In genomic region chrX:145821898-145822567, GRCh38 we compare ENCODE assay signal across 36 cellular contexts. TPM values are rescaled to one million over a fixed set of nuclear protein-coding genes. Genes with fewer than 3 reads are reported as not detected.
A peak's percentile ranks its signal among the peaks of the same experiment; 100 is the strongest.
DNase-seq lines count a peak whose midpoint lies in the region; ATAC-seq and TF ChIP-seq lines count a peak whose summit lies in the region.
"Had no signal": no experiment of that assay in that cellular context is flagged by ENCODE, and none has a peak within 500 bp of the region (broad histone marks: within the 10 kb centered on the region; RNA-seq: fewer than 3 reads in every experiment).

No MANE protein-coding gene starts in this region.

- no peak overlapping the region for H2BK120ac ChIP-seq in H9 (ENCODE audit: low read depth, low read length, poor library complexity, severe bottlenecking)

- H4K8ac ChIP-seq in H9 (replicated peaks; ENCODE audit: insufficient read length, low read depth, low read length): no peak overlapping the region

- H3K36me3 Mint-ChIP-seq in H9 (ENCODE audit: insufficient read depth in 1 of 3, low read depth in 3 of 3): peaks cover 4 to 6% (median 4%) of the 10 kb centered on the region in 3 experiments; a peak in 5 of 7 replicates
- no peaks in the 10 kb centered on the region for H3K36me3 Mint-ChIP-seq in mesothelial cell of epicardium
- H3K36me3 Mint-ChIP-seq: CD8-positive, alpha-beta T cell had no signal

- H3K79me2 ChIP-seq in H9 (ENCODE audit: insufficient read depth, low read length) (no peaks in the 10 kb centered on the region), smooth muscle cell (ENCODE audit: low read depth) (no peaks in the 10 kb centered on the region)

- no peak overlapping the region for H2BK20ac ChIP-seq in H9 (ENCODE audit: low read depth, low read length, poor library complexity, severe bottlenecking)

- H3K4me1 Mint-ChIP-seq in H9: peaks cover 11 to 20% of the 10 kb centered on the region in 2 experiments
- H3K4me1 Mint-ChIP-seq in mesothelial cell of epicardium: peaks cover 13% of the 10 kb centered on the region
- H3K4me1 Mint-ChIP-seq: activated CD8-positive, alpha-beta memory T cell treated with anti-CD3 and anti-CD28 coated beads, Interleukin-2, amount 10 ng/mL, durations not matched to agents 7 days and 5 days; activated naive CD8-positive, alpha-beta T cell treated with anti-CD3 and anti-CD28 coated beads for 36 hours had no signal

- DNase-seq in H9: no peak
- DNase-seq in dorsolateral prefrontal cortex: no peak
- DNase-seq in mesothelial cell of epicardium (ENCODE audit: low spot score in 2 of 2, unreplicated experiment in 2 of 2): no peak
- no peak for DNase-seq in smooth muscle cell (lab: John Stamatoyannopoulos, UW; ENCODE audit: unreplicated experiment)
- DNase-seq: ACHN; activated CD4-positive, alpha-beta T cell treated with anti-CD3 and anti-CD28 coated beads, Interleukin-2, amount 50 U/mL, for 1 hour; activated CD4-positive, CD25-positive, alpha-beta regulatory T cell; activated CD8-positive, alpha-beta memory T cell treated with anti-CD3 and anti-CD28 coated beads, Interleukin-2, amount 10 ng/mL, durations not matched to agents 7 days and 5 days; activated gamma-delta T cell; activated naive CD8-positive, alpha-beta T cell treated with anti-CD3 and anti-CD28 coated beads for 36 hours; activated T-cell treated with anti-CD3 and anti-CD28 coated beads, Interleukin-2, amount 50 U/mL, for 4 hours; BE2C; CD8-positive, alpha-beta T cell; central memory CD4-positive, alpha-beta T cell; esophagus squamous epithelium; foreskin keratinocyte; heart right ventricle; left colon; mammary epithelial cell; MM.1S; NCI-H2029; NCI-H226; NCI-H526 treated with DMSO at 0.1 percent for 48 hours; SK-N-SH; stomach had no signal

- H3K9me3 Mint-ChIP-seq in H9: peaks cover 64 to 72% of the 10 kb centered on the region in 2 experiments
- peaks cover 7% of the 10 kb centered on the region for H3K9me3 Mint-ChIP-seq in mesothelial cell of epicardium
- H3K9me3 Mint-ChIP-seq: activated naive CD8-positive, alpha-beta T cell treated with anti-CD3 and anti-CD28 coated beads for 36 hours; activated T-cell treated with anti-CD3 and anti-CD28 coated beads, Interleukin-2, amount 50 U/mL, for 4 hours; dendritic cell treated with granulocyte-macrophage colony-stimulating factor and Interleukin-4, amounts not matched to agents 40 ng/mL and 50 ng/mL, for 4 days had no signal

- intact Hi-C loops in dorsolateral prefrontal cortex (cut with DNase I): loop anchor here (5.0 to 10.0 kb wide), 3 partner anchors 85 to 147 kb away; no protein-coding TSS in a partner anchor

- H3K9me3 ChIP-seq in H9 (ENCODE audit: control insufficient read depth, low read depth, low read length) (peaks cover 22% of the 10 kb centered on the region), smooth muscle cell (replicated peaks; ENCODE audit: low read depth) (no peaks in the 10 kb centered on the region)
- H3K9me3 ChIP-seq: BE2C, esophagus squamous epithelium, right lobe of liver, SK-N-SH, upper lobe of left lung had no signal

- H3K4me3 Mint-ChIP-seq in H9: peak overlapping the region; percentile 61 to 86
- H3K4me3 Mint-ChIP-seq in mesothelial cell of epicardium: peak overlapping the region; percentile 66
- H3K4me3 Mint-ChIP-seq: activated CD8-positive, alpha-beta memory T cell treated with anti-CD3 and anti-CD28 coated beads, Interleukin-2, amount 10 ng/mL, durations not matched to agents 7 days and 5 days; activated naive CD8-positive, alpha-beta T cell treated with anti-CD3 and anti-CD28 coated beads for 36 hours; activated T-cell treated with anti-CD3 and anti-CD28 coated beads, Interleukin-2, amount 50 U/mL, for 4 hours; CD8-positive, alpha-beta T cell; dendritic cell treated with granulocyte-macrophage colony-stimulating factor and Interleukin-4, amounts not matched to agents 40 ng/mL and 50 ng/mL, for 4 days had no signal

- no peaks in the 10 kb centered on the region for H3F3A ChIP-seq in smooth muscle cell (ENCODE audit: low read depth)

- no peaks in the 10 kb centered on the region for H3K79me1 ChIP-seq in H9 (ENCODE audit: insufficient read depth, low read depth, low read length, poor library complexity, severe bottlenecking)

- H4K91ac ChIP-seq in H9 (ENCODE audit: insufficient read length, low read depth, low read length): no peak overlapping the region

- H3K4me3 ChIP-seq in dorsolateral prefrontal cortex (peak overlapping the region; percentile 19 to 72 (median 55)), smooth muscle cell (peak overlapping the region; percentile 24)
- H3K4me3 ChIP-seq: esophagus squamous epithelium, heart right ventricle, right lobe of liver, stomach, upper lobe of left lung had no signal

- H4K20me1 ChIP-seq in H9 (ENCODE audit: control insufficient read depth, insufficient read depth, insufficient read length) (no peaks in the 10 kb centered on the region), smooth muscle cell (ENCODE audit: low read depth) (no peaks in the 10 kb centered on the region)

- no peak overlapping the region for H4K5ac ChIP-seq in H9 (ENCODE audit: insufficient read length, low read depth, low read length)

- no peak overlapping the region for H3K4ac ChIP-seq in H9 (ENCODE audit: low read depth, low read length)

- H2AFZ ChIP-seq in H9 (ENCODE audit: low read length) (no peak overlapping the region), smooth muscle cell (ENCODE audit: low read depth) (no peak overlapping the region)

- no peak overlapping the region for H3K14ac ChIP-seq in H9 (ENCODE audit: insufficient read depth, low read length)

- WGBS in H9 (ENCODE audit: extremely low coverage, insufficient read length, low lambda C conversion rate): no CpG with 5 or more reads among the region's 33 CpGs
- WGBS in smooth muscle cell (ENCODE audit: low lambda C conversion rate): 55% methylated on average over 33 of the region's 33 CpGs

- no peaks in the 10 kb centered on the region for H3K36me3 ChIP-seq in smooth muscle cell (ENCODE audit: low read depth)
- H3K36me3 ChIP-seq: BE2C, esophagus squamous epithelium, heart right ventricle, right lobe of liver, stomach, upper lobe of left lung had no signal

- H3K4me2 ChIP-seq in H9 (ENCODE audit: insufficient read depth, insufficient read length, low read length): peak overlapping the region; percentile 58
- peak overlapping the region; percentile 71 for H3K4me2 ChIP-seq in smooth muscle cell
- H3K4me2 ChIP-seq: KMS-11, SK-N-SH had no signal

- H3K27me3 ChIP-seq in H9 (ENCODE audit: insufficient read depth, low read length) (peaks cover 48% of the 10 kb centered on the region), dorsolateral prefrontal cortex (peaks cover 0 to 76% (median 18%) of the 10 kb centered on the region in 45 donors), smooth muscle cell (ENCODE audit: low read depth) (peaks cover 61% of the 10 kb centered on the region)
- H3K27me3 ChIP-seq: BE2C had no signal

- H3K27me3 Mint-ChIP-seq in H9 (ENCODE audit: low read depth) (peaks cover 79% of the 10 kb centered on the region), mesothelial cell of epicardium (ENCODE audit: low read depth) (peaks cover 85% of the 10 kb centered on the region)

- no peak overlapping the region for H2BK15ac ChIP-seq in H9 (ENCODE audit: low read depth, low read length)

- H3K9ac ChIP-seq in H9 (ENCODE audit: extremely low read depth, insufficient read length, low read length): no peak overlapping the region
- no peak overlapping the region for H3K9ac ChIP-seq in smooth muscle cell (ENCODE audit: low read depth)
- H3K9ac ChIP-seq: KMS-11, SK-N-SH had no signal

- peaks cover 13% of the 10 kb centered on the region for H3K23me2 ChIP-seq in H9 (ENCODE audit: insufficient read length, low read depth, low read length, poor library complexity, severe bottlenecking)

- no peak overlapping the region for H2BK12ac ChIP-seq in H9 (ENCODE audit: insufficient read length, low read depth, low read length)

- H3K27ac Mint-ChIP-seq in H9 (no peak overlapping the region), mesothelial cell of epicardium (no peak overlapping the region)
- H3K27ac Mint-ChIP-seq: activated CD8-positive, alpha-beta memory T cell treated with anti-CD3 and anti-CD28 coated beads, Interleukin-2, amount 10 ng/mL, durations not matched to agents 7 days and 5 days; activated naive CD8-positive, alpha-beta T cell treated with anti-CD3 and anti-CD28 coated beads for 36 hours; CD8-positive, alpha-beta T cell; dendritic cell treated with granulocyte-macrophage colony-stimulating factor and Interleukin-4, amounts not matched to agents 40 ng/mL and 50 ng/mL, for 4 days had no signal

- no peak overlapping the region for H2AK5ac ChIP-seq in H9 (ENCODE audit: insufficient read length, low read length)

- TF ChIP-seq CTCF in H9 (conservative IDR thresholded peaks at IDR 0.05) (no peak), dorsolateral prefrontal cortex (IDR thresholded peaks at IDR 0.05 in 54 of 56, conservative IDR thresholded peaks at IDR 0.05 in 2 of 56; ENCODE audit: low read depth in 1 of 56, partially characterized antibody in 56 of 56) (no peak), mesothelial cell of epicardium (IDR thresholded peaks at IDR 0.05; ENCODE audit: unreplicated experiment) (no peak), smooth muscle cell (IDR thresholded peaks at IDR 0.05; ENCODE audit: borderline replicate concordance, insufficient read depth, poor library complexity, severe bottlenecking) (no peak)

- no peak overlapping the region for H3T11ph ChIP-seq in H9 (ENCODE audit: low read length)

- H3K18ac ChIP-seq in H9 (ENCODE audit: insufficient read length, low read depth, low read length): no peak overlapping the region

- H3K4me1 ChIP-seq in H9 (ENCODE audit: insufficient read depth, low read length): no peaks in the 10 kb centered on the region
- no peaks in the 10 kb centered on the region for H3K4me1 ChIP-seq in smooth muscle cell (ENCODE audit: low read depth)
- H3K4me1 ChIP-seq: BE2C, foreskin keratinocyte, heart right ventricle, right lobe of liver had no signal

- H3K27ac ChIP-seq in H9 (ENCODE audit: insufficient read length, low read depth, low read length) (no peak overlapping the region), dorsolateral prefrontal cortex (peak overlapping the region in 56 of 59 donors; percentile 26 to 90 (median 81)), smooth muscle cell (ENCODE audit: low read depth) (no peak overlapping the region)
- H3K27ac ChIP-seq: esophagus squamous epithelium, foreskin keratinocyte, heart right ventricle, KMS-11, right lobe of liver, stomach, upper lobe of left lung had no signal

- H2BK5ac ChIP-seq in H9 (ENCODE audit: insufficient read length, low read length): no peak overlapping the region

- no peak overlapping the region for H3K56ac ChIP-seq in H9 (ENCODE audit: insufficient read length, low read depth, low read length)

- no peak overlapping the region for H3K23ac ChIP-seq in H9 (ENCODE audit: insufficient read length, low read depth, low read length)

- ATAC-seq in HG02973 (IDR thresholded peaks at IDR 0.05; ENCODE audit: unreplicated experiment) (no peak), HG03045 (IDR thresholded peaks at IDR 0.05; ENCODE audit: unreplicated experiment) (no peak), HG03439 (IDR thresholded peaks at IDR 0.05; ENCODE audit: unreplicated experiment) (no peak), esophagus mucosa (no peak)
- ATAC-seq: activated CD8-positive, alpha-beta memory T cell treated with anti-CD3 and anti-CD28 coated beads, Interleukin-2, amount 10 ng/mL, durations not matched to agents 7 days and 5 days; activated T-cell treated with anti-CD3 and anti-CD28 coated beads, Interleukin-2, amount 50 U/mL, for 4 hours; CD8-positive, alpha-beta T cell; foreskin keratinocyte; heart right ventricle; left colon; right lobe of liver; Right ventricle myocardium inferior had no signal

RNA-seq across cellular contexts. Expression of gene SLITRK2, which starts 4.4 kb away (rescaled TPM):
- 0.09 and 0.11 TPM in 2 replicates for total RNA-seq in H9 (2021)
- total RNA-seq in dorsolateral prefrontal cortex: 10 to 100 TPM; 16.2 to 37.4 (median 25.2) TPM
- total RNA-seq in mesothelial cell of epicardium: 0.85 to 1.2 TPM (median 0.95 TPM) in 3 replicates
- 0.09 TPM in 1 of 2 replicates, not detected in the other for total RNA-seq in smooth muscle cell
- polyA plus RNA-seq in smooth muscle cell: 0.18 TPM in 1 of 2 replicates, not detected in the other
- total RNA-seq in esophagus mucosa: not detected
- total RNA-seq: activated CD8-positive, alpha-beta memory T cell treated with anti-CD3 and anti-CD28 coated beads, Interleukin-2, amount 10 ng/mL, durations not matched to agents 7 days and 5 days; activated naive CD8-positive, alpha-beta T cell treated with anti-CD3 and anti-CD28 coated beads for 36 hours; activated T-cell treated with anti-CD3 and anti-CD28 coated beads, Interleukin-2, amount 50 U/mL, for 4 hours; CD8-positive, alpha-beta T cell; foreskin keratinocyte; HT1080; T-helper 1 cell treated with Interleukin-12 subunit alpha and Interleukin-12 subunit beta and Interleukin-4 antibody, amounts not matched to agents 30 ng/mL and 1 ng/mL, for 36 hours had no signal
- polyA plus RNA-seq: foreskin keratinocyte, mammary epithelial cell, SK-N-SH had no signal

Comparison
In these comparisons a context has a peak if more than half of its experiments do, and no peak if none do; other contexts are left out.
1. H3K27ac ChIP-seq: peak in dorsolateral prefrontal cortex (56 of 59); none in H9 (single experiment) and smooth muscle cell (single experiment).